Comparison of ENCODE assay signal across 8 cellular contexts in the genomic region with DNA sequence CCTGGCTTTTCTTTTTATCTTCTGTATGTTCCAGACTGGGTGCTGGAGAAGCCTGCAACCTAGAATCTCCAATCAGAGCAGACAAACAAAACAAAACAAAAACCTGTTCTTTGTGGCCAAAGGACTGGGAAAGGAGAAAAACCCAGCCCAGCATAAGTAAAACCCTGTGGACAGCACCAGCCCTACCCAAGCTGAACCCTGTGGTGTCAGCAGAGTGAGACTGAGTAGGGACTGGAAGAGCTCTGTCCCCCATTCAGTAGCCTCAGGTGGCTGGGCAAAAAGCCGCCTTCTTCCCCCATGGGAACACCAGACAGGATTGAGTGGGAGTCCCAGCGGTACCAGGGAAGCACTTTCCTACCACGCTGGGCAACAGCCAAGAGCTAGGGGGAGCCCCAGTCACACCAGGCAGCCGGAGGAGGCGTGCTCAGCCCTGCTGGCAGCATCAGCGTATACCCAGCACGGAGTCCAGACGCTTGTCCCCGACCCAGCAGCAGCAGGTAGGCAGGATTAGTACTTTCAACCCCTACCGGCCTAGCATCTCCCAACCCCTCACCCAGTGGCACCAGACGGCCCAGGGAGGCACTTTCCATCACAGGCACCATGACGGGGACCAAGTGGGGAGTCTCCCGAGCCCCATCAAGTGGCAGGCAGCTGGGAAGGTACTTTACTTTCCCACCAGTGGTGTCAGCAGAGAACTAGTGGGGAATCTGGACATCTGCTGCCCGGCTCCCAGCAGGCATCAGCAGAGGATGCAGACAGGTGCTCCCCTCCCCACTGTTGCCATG. TPM values are rescaled to one million over a fixed set of nuclear protein-coding genes. Genes with fewer than 3 reads are reported as not detected.
DNase-seq lines count a peak whose midpoint lies in the region; ATAC-seq and TF ChIP-seq lines count a peak whose summit lies in the region.

No MANE protein-coding gene starts in this region.

- peak; percentile 88 for ATAC-seq in HG02759 (IDR thresholded peaks at IDR 0.05; ENCODE audit: unreplicated experiment)
- no peak for ATAC-seq in HG03469 (IDR thresholded peaks at IDR 0.05; ENCODE audit: unreplicated experiment)

- H3K27ac ChIP-seq in hepatocyte, result no peak overlapping the region

- H3K4me1 ChIP-seq in hepatocyte (ENCODE audit: insufficient read depth), result no peaks in the 10 kb centered on the region

- H3K79me2 ChIP-seq in hepatocyte, result no peaks in the 10 kb centered on the region

- peak overlapping the region; percentile 87 for H3K4me2 ChIP-seq in hepatocyte

- no peaks in the 10 kb centered on the region for H4K20me1 ChIP-seq in hepatocyte (ENCODE audit: insufficient read depth, poor library complexity, severe bottlenecking)

- in situ Hi-C loops in astrocyte of the cerebellum (cut with HindIII; ENCODE audit: low sequenced_read_pairs), result no loop called here

- H3K4me3 ChIP-seq in astrocyte of the cerebellum (ENCODE audit: low read depth, low read length) (peak overlapping the region; percentile 41), hepatocyte (peak overlapping the region; percentile 46)

- peak; percentile 54 for DNase-seq in NCI-H128 (lab: John Stamatoyannopoulos, UW; ENCODE audit: unreplicated experiment)
- DNase-seq in T follicular helper cell (ENCODE audit: low read depth), result peak; percentile 29
- peak; percentile 38 for DNase-seq in astrocyte of the cerebellum (ENCODE audit: low read depth)
- peak; percentile 81 for DNase-seq in hepatocyte (ENCODE audit: low spot score)
- DNase-seq in putamen (ENCODE audit: low spot score), result peak; percentile 82

- 37% methylated on average over 14 of the region's 14 CpGs for WGBS in hepatocyte (ENCODE audit: low lambda C conversion rate, missing lambda C conversion rate)

- TF ChIP-seq CTCF in GM12874 (IDR thresholded peaks at IDR 0.05; ENCODE audit: insufficient read depth, low read depth, low read length) (peak; percentile 76), astrocyte of the cerebellum (IDR thresholded peaks at IDR 0.05; ENCODE audit: low read depth, low read length, missing control alignments) (peak; percentile 60), hepatocyte (IDR thresholded peaks at IDR 0.05; ENCODE audit: poor library complexity) (peak; percentile 55)

- peak overlapping the region; percentile 16 for H2AFZ ChIP-seq in hepatocyte

- no peaks in the 10 kb centered on the region for H3K27me3 ChIP-seq in hepatocyte

- H3K36me3 ChIP-seq in hepatocyte (replicated peaks; ENCODE audit: insufficient read depth, low read depth), result no peaks in the 10 kb centered on the region

- no peaks in the 10 kb centered on the region for H3K9me2 ChIP-seq in hepatocyte (replicated peaks; ENCODE audit: insufficient read depth)

- no peaks in the 10 kb centered on the region for H3K9me3 ChIP-seq in hepatocyte (ENCODE audit: low read depth)

RNA-seq across cellular contexts. Expression of a gene that starts 8.6 kb away (rescaled TPM):
- 17.3 and 18.6 TPM in 2 replicates for total RNA-seq in hepatocyte
- polyA plus RNA-seq in hepatocyte, result 5.9 and 6.4 TPM in 2 replicates

Comparison
In these comparisons a context has a peak if more than half of its experiments do, and no peak if none do; other contexts are left out.
1. DNase-seq: peak in every context shown above with its lines; median percentile 82 in putamen; 81 in hepatocyte; 54 in NCI-H128; 38 in astrocyte of the cerebellum; 29 in T follicular helper cell.